21 cellular contexts compared by ENCODE assay signal in the genomic region with DNA sequence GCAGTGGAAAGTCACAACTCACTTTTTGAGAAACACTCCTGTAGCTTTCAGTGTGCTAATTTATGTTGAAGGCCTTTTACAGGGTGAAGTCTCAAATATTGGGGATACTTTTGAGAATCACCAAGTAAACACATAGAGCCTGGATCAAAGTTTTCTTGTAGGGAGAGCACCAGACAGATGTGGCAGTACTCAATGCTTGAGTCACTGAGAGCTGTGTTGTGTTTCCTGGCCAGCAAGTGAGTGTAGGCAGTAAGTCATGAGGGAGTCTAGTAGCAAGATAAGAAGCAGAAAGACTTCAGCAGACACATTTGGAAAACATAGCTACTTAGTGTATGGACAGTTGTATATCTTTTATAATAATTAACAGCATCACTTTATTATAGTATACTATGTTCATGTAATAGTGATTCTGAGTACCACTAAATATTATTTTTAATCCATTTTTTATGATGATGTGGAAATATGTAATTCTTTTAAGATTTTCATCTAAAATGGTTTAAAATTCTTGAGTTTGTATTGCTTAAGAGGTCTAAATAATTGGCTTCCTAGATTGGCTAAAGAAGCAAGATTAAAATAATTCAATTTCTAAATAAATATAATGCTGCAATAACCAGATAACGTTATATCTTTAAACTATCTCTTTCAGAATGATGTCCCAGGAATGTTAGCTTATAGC. TPM values are rescaled to one million over a fixed set of nuclear protein-coding genes. Genes with fewer than 3 reads are reported as not detected.
A peak's percentile ranks its signal among the peaks of the same experiment; 100 is the strongest.
DNase-seq lines count a peak whose midpoint lies in the region; ATAC-seq, FAIRE-seq and TF ChIP-seq lines count a peak whose summit lies in the region.
"Had no signal": no experiment of that assay in that cellular context is flagged by ENCODE, and none has a peak within 500 bp of the region (broad histone marks: within the 10 kb centered on the region; RNA-seq: fewer than 3 reads in every experiment).

No MANE protein-coding gene starts in this region.

- H3K36me3 ChIP-seq in Panc1 (ENCODE audit: control insufficient read depth, insufficient read depth, low read length) (peaks cover 63% of the 10 kb centered on the region), endothelial cell of umbilical vein (ENCODE audit: control insufficient read depth in 2 of 2, extremely low read depth in 1 of 2, insufficient read depth in 2 of 2, low read length in 2 of 2) (peaks cover 5 to 42% of the 10 kb centered on the region in 2 experiments), gastrocnemius medialis (peaks cover 9 to 95% of the 10 kb centered on the region in 2 donors)

- H4K20me1 ChIP-seq in endothelial cell of umbilical vein (replicated peaks; ENCODE audit: control insufficient read depth, extremely low read depth, insufficient read depth, low read length): no peaks in the 10 kb centered on the region

- H2AFZ ChIP-seq in endothelial cell of umbilical vein (ENCODE audit: low read depth, low read length): no peak overlapping the region

- POLR2A ChIA-PET in Panc1 (lab: Charles Lee) (no interaction called here), endothelial cell of umbilical vein (lab: Charles Lee) (no interaction called here)

- H3K9ac ChIP-seq in endothelial cell of umbilical vein (replicated peaks; ENCODE audit: extremely low read depth, insufficient read depth, low read length): no peak overlapping the region

- H3K36me3 Mint-ChIP-seq in nephron progenitor cell (ENCODE audit: low read depth): peaks cover 64% of the 10 kb centered on the region

- no peaks in the 10 kb centered on the region for H3K9me1 ChIP-seq in endothelial cell of umbilical vein (replicated peaks; ENCODE audit: control insufficient read depth, extremely low read depth, insufficient read depth, low read length)

- H3K4me3 ChIP-seq in Panc1 (ENCODE audit: low read depth in 2 of 2, low read length in 2 of 2): no peak overlapping the region
- no peak overlapping the region for H3K4me3 ChIP-seq in endothelial cell of umbilical vein (replicated peaks in 1 of 3; ENCODE audit: insufficient read depth in 1 of 3, low read depth in 1 of 3, low read length in 3 of 3)
- H3K4me3 ChIP-seq in gastrocnemius medialis: no peak overlapping the region

- CTCF ChIA-PET in Panc1 (lab: Charles Lee) (no interaction called here), endothelial cell of umbilical vein (lab: Charles Lee) (interaction anchor here (1.0 to 1.8 kb wide), 5 partner anchors 9 to 382 kb away, joined by 3 to 6 read pairs (median 5); a partner anchor contains a TSS)

- H3K9me3 ChIP-seq in Panc1 (ENCODE audit: control insufficient read depth, insufficient read depth, low read depth, low read length) (no peaks in the 10 kb centered on the region), endothelial cell of umbilical vein (replicated peaks; ENCODE audit: control insufficient read depth, insufficient read depth, low read length) (no peaks in the 10 kb centered on the region), gastrocnemius medialis (no peaks in the 10 kb centered on the region)

- H3K27ac ChIP-seq in Panc1 (ENCODE audit: low read length) (no peak overlapping the region; the same call in 1 of the 2 replicates), endothelial cell of umbilical vein (ENCODE audit: insufficient read depth, low read depth, low read length) (peak overlapping the region; percentile 43), gastrocnemius medialis (no peak overlapping the region)
- H3K27ac ChIP-seq: WERI-Rb-1 had no signal

- no peaks in the 10 kb centered on the region for H3K4me1 Mint-ChIP-seq in nephron progenitor cell
- H3K4me1 Mint-ChIP-seq: neural crest cell had no signal

- peaks cover 11% of the 10 kb centered on the region for H3K4me1 ChIP-seq in Panc1 (ENCODE audit: control insufficient read depth, insufficient read depth, low read length)
- peaks cover 19% of the 10 kb centered on the region for H3K4me1 ChIP-seq in endothelial cell of umbilical vein (ENCODE audit: control insufficient read depth, extremely low read depth, insufficient read depth, low read length)
- H3K4me1 ChIP-seq in gastrocnemius medialis: no peaks in the 10 kb centered on the region

- no peak for DNase-seq in Panc1 (ENCODE audit: low read depth, low spot score)
- DNase-seq in endothelial cell of umbilical vein (ENCODE audit: low read depth, low spot score): peak; percentile 50
- DNase-seq in nephron progenitor cell: no peak
- no peak for DNase-seq in GF-D8 (lab: John Stamatoyannopoulos, UW)
- no peak for DNase-seq in stimulated activated CD4-positive, alpha-beta T cell treated with anti-CD3 and anti-CD28 coated beads, Interleukin-4, amount 100 ng/mL, for 4 hours
- DNase-seq in gastrocnemius medialis: no peak
- DNase-seq: activated naive CD4-positive, alpha-beta T cell treated with Interleukin-2 at 50 U/mL for 16 hours; C1 segment of cervical spinal cord; DMS153; effector CD8-positive, alpha-beta T cell; mammary epithelial cell; NCI-H2029 treated with DMSO at 0.1 percent for 48 hours; NCI-H69; RPMI8226; stimulated activated CD4-positive, alpha-beta T cell treated with anti-CD3 and anti-CD28 coated beads, Interleukin-1b, Interleukin-23, amount 100 ng/mL, for 48 hours; WERI-Rb-1 had no signal

- TF ChIP-seq POLR2A in endothelial cell of umbilical vein (IDR thresholded peaks at IDR 0.05; ENCODE audit: low read depth, low read length) (no peak), gastrocnemius medialis (IDR thresholded peaks at IDR 0.05) (no peak)

- FAIRE-seq in G401.6 (lab: Jason Lieb, UNC) (peak; percentile 57), endothelial cell of umbilical vein (lab: Jason Lieb, UNC) (no peak)
- FAIRE-seq: bronchial epithelial cell, H1 had no signal

- no peak overlapping the region for H3K4me2 ChIP-seq in endothelial cell of umbilical vein (ENCODE audit: insufficient read depth, low read length)

- in situ Hi-C loops in Panc1 (cut with HindIII; ENCODE audit: low pct_unique_long_range_greater_than_20kb, low sequenced_read_pairs): no loop called here
- in situ Hi-C loops in gastrocnemius medialis (cut with MboI; ENCODE audit: low sequenced_read_pairs in 4 of 4): loop anchor here in 1 of 4 donors (25.0 kb wide), 1 partner anchor 1257 kb away; no protein-coding TSS in a partner anchor

- H3K27ac Mint-ChIP-seq in nephron progenitor cell: peak overlapping the region; percentile 83

- no TSS peak for BruUV-seq in Panc1 (replicated peaks; lab: Mats Ljungman, UMichigan)
- no TSS peak for BruUV-seq in endothelial cell of umbilical vein (replicated peaks; lab: Mats Ljungman, UMichigan)

- no peaks in the 10 kb centered on the region for H3K27me3 ChIP-seq in Panc1 (ENCODE audit: control insufficient read depth, insufficient read depth, low read length)
- H3K27me3 ChIP-seq in endothelial cell of umbilical vein (ENCODE audit: control insufficient read depth in 2 of 2, insufficient read depth in 2 of 2, low read length in 2 of 2): no peaks in the 10 kb centered on the region
- no peaks in the 10 kb centered on the region for H3K27me3 ChIP-seq in gastrocnemius medialis

- peaks cover 12% of the 10 kb centered on the region for H3K79me2 ChIP-seq in endothelial cell of umbilical vein (ENCODE audit: control insufficient read depth, insufficient read depth, low read length)

- TF ChIP-seq CTCF in Panc1 (IDR thresholded peaks at IDR 0.05): no peak
- TF ChIP-seq CTCF in endothelial cell of umbilical vein (IDR thresholded peaks at IDR 0.05; ENCODE audit: extremely low read depth in 1 of 2, insufficient read depth in 1 of 2, low read depth in 1 of 2, low read length in 2 of 2): no peak
- no peak for TF ChIP-seq CTCF in nephron progenitor cell (IDR thresholded peaks at IDR 0.05)
- no peak for TF ChIP-seq CTCF in gastrocnemius medialis (IDR thresholded peaks at IDR 0.05 in 4 of 5, conservative IDR thresholded peaks at IDR 0.05 in 1 of 5)

- no peak overlapping the region for H3K4me3 Mint-ChIP-seq in nephron progenitor cell
- H3K4me3 Mint-ChIP-seq: neural crest cell had no signal

- ATAC-seq in Panc1 (peak; percentile 75), gastrocnemius medialis (no peak)

- no peaks in the 10 kb centered on the region for H3K27me3 Mint-ChIP-seq in nephron progenitor cell (ENCODE audit: low read depth, poor library complexity)

- dilution Hi-C loops in endothelial cell of umbilical vein (cut with MboI; ENCODE audit: extremely low pct_ligation_motif_present, low sequenced_read_pairs): no loop called here

- intact Hi-C loops in Panc1 (cut with micrococcal nuclease; ENCODE audit: unreplicated experiment) (no loop called here), endothelial cell of umbilical vein (cut with micrococcal nuclease) (no loop called here), gastrocnemius medialis (cut with DNase I; ENCODE audit: low total_unique reads) (no loop called here)

- H3K9me3 Mint-ChIP-seq in nephron progenitor cell: no peaks in the 10 kb centered on the region
- H3K9me3 Mint-ChIP-seq: neural crest cell had no signal

RNA-seq across cellular contexts. Expression of a gene that starts 12.8 kb away (rescaled TPM):
- total RNA-seq in Panc1 (2021; ENCODE audit: unreplicated experiment) (146 TPM), endothelial cell of umbilical vein (156 and 163 TPM in 2 replicates), gastrocnemius medialis (100 to 1,000 TPM; 169 to 189 (median 182) TPM)
- polyA plus RNA-seq in Panc1 (2012; ENCODE audit: insufficient read length): 73.0 TPM
- 209 and 249 TPM in 2 replicates for polyA plus RNA-seq in endothelial cell of umbilical vein
- polyA plus RNA-seq in endothelial cell of umbilical vein (2011; cell fraction: cytosol; rRNA removed): 144 and 160 TPM in 2 replicates
- polyA plus RNA-seq in endothelial cell of umbilical vein (2011; cell fraction: nucleus; rRNA removed): 143 and 171 TPM in 2 replicates
- polyA plus RNA-seq in endothelial cell of umbilical vein (2012): 131 and 202 TPM in 2 replicates
- 716 and 880 TPM in 2 replicates for polyA minus RNA-seq in endothelial cell of umbilical vein
- polyA minus RNA-seq in endothelial cell of umbilical vein (2011; cell fraction: cytosol; rRNA and poly(A)+ RNA removed): 72.1 TPM
- 198 and 272 TPM in 2 replicates for polyA minus RNA-seq in endothelial cell of umbilical vein (2011; cell fraction: nucleus; rRNA and poly(A)+ RNA removed)

RNA-seq across cellular contexts. Expression of a gene that starts 32.2 kb away (rescaled TPM):
- total RNA-seq in Panc1 (2021; ENCODE audit: unreplicated experiment) (3.2 TPM), endothelial cell of umbilical vein (0.11 TPM in 1 of 2 replicates, not detected in the other), gastrocnemius medialis (under 1 TPM in 3 of 4 donors, not detected in 1; 0.10 to 0.44 (median 0.15) TPM)
- polyA plus RNA-seq in Panc1 (2012; ENCODE audit: insufficient read length): 2.2 TPM
- 0.01 and 0.02 TPM in 2 replicates for polyA plus RNA-seq in endothelial cell of umbilical vein
- 0.06 TPM in 1 of 2 replicates, not detected in the other for polyA plus RNA-seq in endothelial cell of umbilical vein (2011; cell fraction: cytosol; rRNA removed)
- 0.04 TPM in 1 of 2 replicates, not detected in the other for polyA plus RNA-seq in endothelial cell of umbilical vein (2011; cell fraction: nucleus; rRNA removed)
- polyA plus RNA-seq in endothelial cell of umbilical vein (2012): 0.05 TPM in 1 of 2 replicates, not detected in the other
- not detected in 2 replicates for polyA minus RNA-seq in endothelial cell of umbilical vein
- polyA minus RNA-seq in endothelial cell of umbilical vein (2011; cell fraction: cytosol; rRNA and poly(A)+ RNA removed): not detected
- polyA minus RNA-seq in endothelial cell of umbilical vein (2011; cell fraction: nucleus; rRNA and poly(A)+ RNA removed): not detected in 2 replicates
- total RNA-seq: bronchial epithelial cell had no signal

RNA-seq across cellular contexts. Expression of a gene that starts 55.3 kb away (rescaled TPM):
- total RNA-seq in Panc1 (2021; ENCODE audit: unreplicated experiment): not detected
- not detected for polyA plus RNA-seq in Panc1 (2012; ENCODE audit: insufficient read length)
- total RNA-seq in endothelial cell of umbilical vein: 0.55 and 0.93 TPM in 2 replicates
- 0.84 and 0.88 TPM in 2 replicates for polyA plus RNA-seq in endothelial cell of umbilical vein
- polyA plus RNA-seq in endothelial cell of umbilical vein (2011; cell fraction: cytosol; rRNA removed): 0.50 and 0.86 TPM in 2 replicates
- polyA plus RNA-seq in endothelial cell of umbilical vein (2011; cell fraction: nucleus; rRNA removed): 0.11 and 0.50 TPM in 2 replicates
- 0.44 and 0.76 TPM in 2 replicates for polyA plus RNA-seq in endothelial cell of umbilical vein (2012)
- polyA minus RNA-seq in endothelial cell of umbilical vein: 2.2 and 2.3 TPM in 2 replicates
- polyA minus RNA-seq in endothelial cell of umbilical vein (2011; cell fraction: cytosol; rRNA and poly(A)+ RNA removed): not detected
- polyA minus RNA-seq in endothelial cell of umbilical vein (2011; cell fraction: nucleus; rRNA and poly(A)+ RNA removed): 0.24 and 0.43 TPM in 2 replicates
- under 1 TPM in 1 of 4 donors, not detected in 3; 0.09 TPM for total RNA-seq in gastrocnemius medialis
- total RNA-seq: H1, M059J, neural crest cell had no signal
- polyA plus RNA-seq: H1, mammary epithelial cell had no signal
